32 cellular contexts compared by ENCODE assay signal in genomic region chr20:24559114-24559513, GRCh38.
"Had no signal": no experiment of that assay in that cellular context is flagged by ENCODE, and none has a peak within 500 bp of the region (broad histone marks: within the 10 kb centered on the region; RNA-seq: fewer than 3 reads in every experiment).

No MANE protein-coding gene starts in this region.

- H3K36me3 ChIP-seq: adrenal gland, esophagus muscularis mucosa, gastrocnemius medialis, heart left ventricle had no signal

- FAIRE-seq: colon had no signal

- H3K4me3 ChIP-seq: adrenal gland, body of pancreas, esophagus muscularis mucosa, gastrocnemius medialis, heart left ventricle had no signal

- H3K36me3 Mint-ChIP-seq: activated naive CD4-positive, alpha-beta T cell treated with anti-CD3 and anti-CD28 coated beads, Interleukin-2, amount 50 U/mL, for 24 hours; activated naive CD8-positive, alpha-beta T cell treated with anti-CD3 and anti-CD28 coated beads for 36 hours had no signal

- H3K9me3 ChIP-seq: adrenal gland, body of pancreas, gastrocnemius medialis had no signal

- H3K27me3 Mint-ChIP-seq: activated CD4-positive, alpha-beta memory T cell treated with anti-CD3 and anti-CD28 coated beads, Interleukin-2, amount 10 ng/mL, durations not matched to agents 7 days and 5 days; activated naive CD8-positive, alpha-beta T cell treated with anti-CD3 and anti-CD28 coated beads for 36 hours had no signal

- H3K27me3 ChIP-seq: adrenal gland, body of pancreas, esophagus muscularis mucosa, foreskin keratinocyte, gastrocnemius medialis, heart left ventricle had no signal

- H3K27ac ChIP-seq: adrenal gland, body of pancreas, esophagus muscularis mucosa, foreskin keratinocyte, gastrocnemius medialis, heart left ventricle had no signal

- H3K27ac Mint-ChIP-seq: activated CD4-positive, alpha-beta memory T cell treated with anti-CD3 and anti-CD28 coated beads, Interleukin-2, amount 10 ng/mL, durations not matched to agents 7 days and 5 days; activated CD4-positive, alpha-beta T cell treated with anti-CD3 and anti-CD28 coated beads, Interleukin-2, amount 10 ng/mL, durations not matched to agents 7 days and 5 days; activated naive CD4-positive, alpha-beta T cell treated with anti-CD3 and anti-CD28 coated beads for 36 hours; activated naive CD4-positive, alpha-beta T cell treated with anti-CD3 and anti-CD28 coated beads, Interleukin-2, amount 50 U/mL, for 24 hours; activated naive CD8-positive, alpha-beta T cell treated with anti-CD3 and anti-CD28 coated beads for 36 hours; activated naive CD8-positive, alpha-beta T cell treated with anti-CD3 and anti-CD28 coated beads, Interleukin-2, amount 50 U/mL, for 24 hours; activated T-cell treated with anti-CD3 and anti-CD28 coated beads, Interleukin-2, amount 50 U/mL, for 24 hours; activated T-helper 17 cell treated with anti-CD3 and anti-CD28 coated beads, Interleukin-2, amount 50 U/mL, for 72 hours; effector memory CD8-positive, alpha-beta T cell; WTC11 had no signal

- H3K4me1 Mint-ChIP-seq: activated CD4-positive, alpha-beta memory T cell treated with anti-CD3 and anti-CD28 coated beads, Interleukin-2, amount 10 ng/mL, durations not matched to agents 7 days and 5 days; activated naive CD4-positive, alpha-beta T cell treated with anti-CD3 and anti-CD28 coated beads, Interleukin-2, amount 50 U/mL, for 24 hours; activated naive CD8-positive, alpha-beta T cell treated with anti-CD3 and anti-CD28 coated beads for 36 hours; activated naive CD8-positive, alpha-beta T cell treated with anti-CD3 and anti-CD28 coated beads, Interleukin-2, amount 50 U/mL, for 24 hours; activated T-helper 17 cell treated with anti-CD3 and anti-CD28 coated beads, Interleukin-2, amount 50 U/mL, for 72 hours had no signal

- ATAC-seq: activated naive CD8-positive, alpha-beta T cell treated with anti-CD3 and anti-CD28 coated beads, Interleukin-2, amount 50 U/mL, for 24 hours; activated T-helper 17 cell treated with anti-CD3 and anti-CD28 coated beads, Interleukin-2, amount 50 U/mL, for 72 hours; body of pancreas; effector memory CD8-positive, alpha-beta T cell; foreskin keratinocyte; gastrocnemius medialis; heart left ventricle; WTC11 had no signal

- H3K4me3 Mint-ChIP-seq: activated CD4-positive, alpha-beta memory T cell treated with anti-CD3 and anti-CD28 coated beads, Interleukin-2, amount 10 ng/mL, durations not matched to agents 7 days and 5 days; activated CD4-positive, alpha-beta T cell treated with anti-CD3 and anti-CD28 coated beads, Interleukin-2, amount 10 ng/mL, durations not matched to agents 7 days and 5 days; activated naive CD4-positive, alpha-beta T cell treated with anti-CD3 and anti-CD28 coated beads for 36 hours; activated naive CD4-positive, alpha-beta T cell treated with anti-CD3 and anti-CD28 coated beads, Interleukin-2, amount 50 U/mL, for 24 hours; activated naive CD8-positive, alpha-beta T cell treated with anti-CD3 and anti-CD28 coated beads for 36 hours; activated naive CD8-positive, alpha-beta T cell treated with anti-CD3 and anti-CD28 coated beads, Interleukin-2, amount 50 U/mL, for 24 hours; activated T-cell treated with anti-CD3 and anti-CD28 coated beads, Interleukin-2, amount 50 U/mL, for 24 hours; activated T-helper 17 cell treated with anti-CD3 and anti-CD28 coated beads, Interleukin-2, amount 50 U/mL, for 72 hours; effector memory CD8-positive, alpha-beta T cell; WTC11 had no signal

- H3K4me1 ChIP-seq: adrenal gland, body of pancreas, esophagus muscularis mucosa, foreskin keratinocyte, gastrocnemius medialis had no signal

- DNase-seq: activated CD4-positive, alpha-beta memory T cell treated with anti-CD3 and anti-CD28 coated beads, Interleukin-2, amount 10 ng/mL, durations not matched to agents 7 days and 5 days; activated CD4-positive, alpha-beta T cell treated with anti-CD3 and anti-CD28 coated beads for 1 hour; activated CD4-positive, alpha-beta T cell treated with anti-CD3 and anti-CD28 coated beads for 4 hours; activated CD4-positive, alpha-beta T cell treated with anti-CD3 and anti-CD28 coated beads, Interleukin-2, amount 10 ng/mL, durations not matched to agents 7 days and 5 days; activated CD4-positive, alpha-beta T cell treated with anti-CD3 and anti-CD28 coated beads, Interleukin-2, amount 50 U/mL, for 4 hours; activated CD8-positive, alpha-beta memory T cell treated with anti-CD3 and anti-CD28 coated beads, Interleukin-2, amount 50 U/mL, for 48 hours; activated effector memory CD4-positive, alpha-beta T cell treated with Interleukin-2 at 50 U/mL for 16 hours; activated naive CD4-positive, alpha-beta T cell treated with anti-CD3 and anti-CD28 coated beads for 36 hours; activated naive CD8-positive, alpha-beta T cell treated with anti-CD3 and anti-CD28 coated beads for 36 hours; activated naive CD8-positive, alpha-beta T cell treated with anti-CD3 and anti-CD28 coated beads, Interleukin-2, amount 50 U/mL, for 24 hours; activated T-cell treated with anti-CD3 and anti-CD28 coated beads for 4 hours; activated T-cell treated with anti-CD3 and anti-CD28 coated beads, Interleukin-2, amount 50 U/mL, for 24 hours; adrenal gland; amygdala; aorta; body of pancreas; caudate nucleus; cortex of kidney; dermis blood vessel endothelial cell; effector CD4-positive, alpha-beta T cell; effector memory CD8-positive, alpha-beta T cell; erythroblast; foreskin keratinocyte; gastrocnemius medialis; glutamatergic neuron; heart left ventricle; T-helper 2 cell had no signal
